Comparison of ENCODE assay signal across 8 cellular contexts in genomic region chr3:115100806-115101205, GRCh38. TPM values are rescaled to one million over a fixed set of nuclear protein-coding genes. Genes with fewer than 3 reads are reported as not detected.
DNase-seq lines count a peak whose midpoint lies in the region; TF ChIP-seq lines count a peak whose summit lies in the region.

No MANE protein-coding gene starts in this region.

- TF ChIP-seq CTCF in testis (IDR thresholded peaks at IDR 0.05) (no peak), RWPE1 (conservative IDR thresholded peaks at IDR 0.05; ENCODE audit: low read depth) (no peak)

- CTCF ChIA-PET in RWPE1 (lab: Yijun Ruan, JAX) = interaction anchor here (0.5 to 0.7 kb wide), 2 partner anchors 19 to 1231 kb away, joined by 3 read pairs; no protein-coding TSS in a partner anchor

- intact Hi-C loops in testis (cut with DNase I; ENCODE audit: low total_unique reads) = no loop called here

- H3K9me3 Mint-ChIP-seq in activated T-cell treated with anti-CD3 and anti-CD28 coated beads, Interleukin-2, amount 50 U/mL, for 24 hours = peaks cover 8% of the 10 kb centered on the region

- H3K9ac ChIP-seq in SK-N-MC (ENCODE audit: insufficient read length) = peak overlapping the region; percentile 83

- H3K4me3 ChIP-seq in SK-N-MC (peak overlapping the region; percentile 81), testis (peak overlapping the region in 1 of 2 donors; percentile 32)

- POLR2A ChIA-PET in RWPE1 (lab: Yijun Ruan, JAX; ENCODE audit: low non-redundant PET) = no interaction called here

- peaks cover 8% of the 10 kb centered on the region for H3K4me1 ChIP-seq in testis

- H3K9me3 ChIP-seq in SK-N-MC (ENCODE audit: low read depth, low read length) (0 out of 2 replicates have a peak, but pooled peaks cover 2% of the 10 kb centered on the region), testis (no peaks in the 10 kb centered on the region)

- H3K36me3 Mint-ChIP-seq in activated T-cell treated with anti-CD3 and anti-CD28 coated beads, Interleukin-2, amount 50 U/mL, for 24 hours (ENCODE audit: low read depth) = peaks cover 17% of the 10 kb centered on the region

- H3K4me1 Mint-ChIP-seq in activated T-cell treated with anti-CD3 and anti-CD28 coated beads, Interleukin-2, amount 50 U/mL, for 24 hours (ENCODE audit: low read depth) = peaks cover 46% of the 10 kb centered on the region

- TF ChIP-seq POLR2A in testis (IDR thresholded peaks at IDR 0.05) = no peak

- H3K27ac Mint-ChIP-seq in activated T-cell treated with anti-CD3 and anti-CD28 coated beads, Interleukin-2, amount 50 U/mL, for 24 hours = peak overlapping the region; percentile 33

- DNase-seq in activated T-cell treated with anti-CD3 and anti-CD28 coated beads, Interleukin-2, amount 50 U/mL, for 24 hours = no peak
- no peak for DNase-seq in activated T-cell treated with anti-CD3 and anti-CD28 coated beads, Interleukin-2, amount 50 U/mL, for 48 hours
- no peak for DNase-seq in SK-N-MC (ENCODE audit: low read depth, low spot score)
- peak; percentile 15 for DNase-seq in inferior parietal cortex (ENCODE audit: extremely low spot score)
- DNase-seq in testis = no peak
- no peak for DNase-seq in RWPE1 (ENCODE audit: low spot score)
- no peak for DNase-seq in effector CD4-positive, alpha-beta T cell
- DNase-seq in EL = no peak

- 54% methylated on average over 2 of the region's 2 CpGs for WGBS in testis, 2 donors

- H3K4me3 Mint-ChIP-seq in activated T-cell treated with anti-CD3 and anti-CD28 coated beads, Interleukin-2, amount 50 U/mL, for 24 hours = peak overlapping the region; percentile 73

- H3K27me3 ChIP-seq in testis = no peaks in the 10 kb centered on the region

- H3K27ac ChIP-seq in SK-N-MC (peak overlapping the region; percentile 89), testis (peak overlapping the region; percentile 18 to 84), RWPE1 (no peak overlapping the region)

- H3K27me3 Mint-ChIP-seq in activated T-cell treated with anti-CD3 and anti-CD28 coated beads, Interleukin-2, amount 50 U/mL, for 24 hours = no peaks in the 10 kb centered on the region

- H3K36me3 ChIP-seq in SK-N-MC (ENCODE audit: insufficient read depth, low read length) = no peaks in the 10 kb centered on the region
- no peaks in the 10 kb centered on the region for H3K36me3 ChIP-seq in testis (ENCODE audit: low read depth, missing control alignments)

RNA-seq across cellular contexts. Expression of gene ZBTB20, which starts 46.3 kb away (rescaled TPM):
- total RNA-seq in testis = 100 to 1,000 TPM; 126 to 179 TPM
- polyA plus RNA-seq in testis (ENCODE audit: insufficient read depth, low read depth, low replicate concordance) = 36.8 TPM
